ENCODE assay signal across 8 cellular contexts in the genomic region with DNA sequence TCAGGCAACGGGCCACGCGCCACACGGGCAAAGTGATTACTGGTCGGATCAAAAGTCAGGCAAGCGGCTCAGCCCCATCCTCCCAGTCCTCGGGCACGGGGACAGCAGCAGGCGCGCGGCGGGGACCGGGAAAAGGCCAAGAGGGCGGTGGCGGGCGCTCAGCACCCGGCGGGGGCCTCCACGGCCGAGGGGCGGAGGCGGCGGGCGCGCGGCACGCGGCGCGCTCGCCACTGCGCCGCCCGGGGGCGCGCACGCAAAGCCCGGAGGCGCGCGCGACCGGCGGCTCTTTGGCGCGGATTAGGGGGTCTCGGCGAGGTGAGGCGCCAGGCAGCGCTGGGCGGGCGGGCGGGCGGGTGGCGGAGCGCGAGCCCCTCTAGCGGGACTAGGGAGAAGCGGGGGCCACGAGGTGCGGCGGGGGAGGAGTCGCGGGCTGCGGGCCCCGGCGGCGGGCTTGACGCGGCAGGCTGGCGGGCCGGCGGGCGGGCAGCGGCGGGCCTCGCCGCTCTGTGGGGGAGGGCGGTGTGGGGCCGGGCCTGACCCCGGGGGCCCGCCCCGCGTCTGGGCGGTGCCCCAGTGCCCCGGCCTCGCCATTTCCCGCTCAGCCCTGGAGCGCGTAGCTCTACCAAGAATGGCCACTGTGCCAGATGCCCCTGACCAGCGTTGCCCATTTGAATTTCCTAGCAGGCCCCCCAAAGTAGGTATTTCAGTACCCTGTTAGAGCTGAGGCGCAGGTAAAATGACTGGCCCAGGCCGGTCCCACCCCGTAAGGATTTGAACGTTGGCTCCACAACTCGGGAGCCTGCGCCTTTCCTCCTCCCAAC. TPM values are rescaled to one million over a fixed set of nuclear protein-coding genes. Genes with fewer than 3 reads are reported as not detected.
DNase-seq lines count a peak whose midpoint lies in the region; ATAC-seq lines count a peak whose summit lies in the region.

A gene (minus strand): TSS at position 202 of the 821 bp plus-strand sequence. CDS start 537 bp downstream, outside the sequence.
A gene with protein sequence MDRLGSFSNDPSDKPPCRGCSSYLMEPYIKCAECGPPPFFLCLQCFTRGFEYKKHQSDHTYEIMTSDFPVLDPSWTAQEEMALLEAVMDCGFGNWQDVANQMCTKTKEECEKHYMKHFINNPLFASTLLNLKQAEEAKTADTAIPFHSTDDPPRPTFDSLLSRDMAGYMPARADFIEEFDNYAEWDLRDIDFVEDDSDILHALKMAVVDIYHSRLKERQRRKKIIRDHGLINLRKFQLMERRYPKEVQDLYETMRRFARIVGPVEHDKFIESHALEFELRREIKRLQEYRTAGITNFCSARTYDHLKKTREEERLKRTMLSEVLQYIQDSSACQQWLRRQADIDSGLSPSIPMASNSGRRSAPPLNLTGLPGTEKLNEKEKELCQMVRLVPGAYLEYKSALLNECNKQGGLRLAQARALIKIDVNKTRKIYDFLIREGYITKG (plus strand): TSS at position 252 of the 821 bp plus-strand sequence. CDS start 4,480 bp downstream, outside the sequence.

- H3K27ac Mint-ChIP-seq in activated CD8-positive, alpha-beta T cell treated with anti-CD3 and anti-CD28 coated beads, Interleukin-2, amount 10 ng/mL, durations not matched to agents 7 days and 5 days: peak within 1 kb of the TSS; percentile 97

- no peaks in the 10 kb centered on the region for H3K9me3 ChIP-seq in BLaER1 treated with 17β-estradiol and CSF1 and Interleukin-3, amounts not matched to agents 10 nM and 100 nM (replicated peaks in 1 of 11)

- H3K9ac ChIP-seq in BLaER1 treated with 17β-estradiol and CSF1 and Interleukin-3, amounts not matched to agents 10 nM and 100 nM: peak within 1 kb of the TSS; percentile 84 to 97 (median 92)

- peaks cover 46% of the 10 kb centered on the region for H3K36me3 Mint-ChIP-seq in activated CD8-positive, alpha-beta T cell treated with anti-CD3 and anti-CD28 coated beads, Interleukin-2, amount 10 ng/mL, durations not matched to agents 7 days and 5 days (ENCODE audit: low read depth)

- H3K4me1 Mint-ChIP-seq in activated CD8-positive, alpha-beta T cell treated with anti-CD3 and anti-CD28 coated beads, Interleukin-2, amount 10 ng/mL, durations not matched to agents 7 days and 5 days (ENCODE audit: low read depth): peaks cover 56% of the 10 kb centered on the region

- POLR2A ChIA-PET in activated CD8-positive, alpha-beta T cell treated with anti-CD3 and anti-CD28 coated beads, Interleukin-2, amount 10 ng/mL, durations not matched to agents 7 days and 5 days (lab: Charles Lee): interaction anchor here (0.5 to 1.5 kb wide), 14 partner anchors 12 to 1853 kb away, joined by 3 to 9 read pairs (median 3); a partner anchor contains a TSS

- H3K4me3 Mint-ChIP-seq in activated CD8-positive, alpha-beta T cell treated with anti-CD3 and anti-CD28 coated beads, Interleukin-2, amount 10 ng/mL, durations not matched to agents 7 days and 5 days: peak within 1 kb of the TSS; percentile 99

- CTCF ChIA-PET in activated CD8-positive, alpha-beta T cell treated with anti-CD3 and anti-CD28 coated beads, Interleukin-2, amount 10 ng/mL, durations not matched to agents 7 days and 5 days (lab: Charles Lee): interaction anchor here (1.1 to 4.0 kb wide), 3 partner anchors 9 to 34 kb away, joined by 6 to 22 read pairs (median 9); no protein-coding TSS in a partner anchor

- peak within 1 kb of the TSS; percentile 81 to 95 (median 90) for H3K27ac ChIP-seq in BLaER1 treated with 17β-estradiol and CSF1 and Interleukin-3, amounts not matched to agents 10 nM and 100 nM

- peaks cover 24 to 45% (median 35%) of the 10 kb centered on the region in 10 experiments for H3K4me1 ChIP-seq in BLaER1 treated with 17β-estradiol and CSF1 and Interleukin-3, amounts not matched to agents 10 nM and 100 nM

- H3K27me3 Mint-ChIP-seq in activated CD8-positive, alpha-beta T cell treated with anti-CD3 and anti-CD28 coated beads, Interleukin-2, amount 10 ng/mL, durations not matched to agents 7 days and 5 days (ENCODE audit: low read depth): no peaks in the 10 kb centered on the region

- ATAC-seq in GM19328 (IDR thresholded peaks at IDR 0.05; ENCODE audit: unreplicated experiment) (peak; percentile 73), HG03460 (IDR thresholded peaks at IDR 0.05; ENCODE audit: unreplicated experiment) (peak; percentile 77)
- peak; percentile 98 for ATAC-seq in activated CD8-positive, alpha-beta T cell treated with anti-CD3 and anti-CD28 coated beads, Interleukin-2, amount 10 ng/mL, durations not matched to agents 7 days and 5 days

- H3K4me3 ChIP-seq in BLaER1 treated with 17β-estradiol and CSF1 and Interleukin-3, amounts not matched to agents 10 nM and 100 nM: peak within 1 kb of the TSS; percentile 71 to 94 (median 83)

- DNase-seq in NCI-H82 (lab: John Stamatoyannopoulos, UW): peak; percentile 96
- peak; percentile 83 for DNase-seq in activated CD8-positive, alpha-beta T cell treated with anti-CD3 and anti-CD28 coated beads, Interleukin-2, amount 10 ng/mL, durations not matched to agents 7 days and 5 days
- DNase-seq in effector CD8-positive, alpha-beta T cell (lab: John Stamatoyannopoulos, UW): peak; percentile 65
- DNase-seq in medulla oblongata (ENCODE audit: extremely low spot score): peak; percentile 74
- DNase-seq in stimulated activated CD4-positive, alpha-beta T cell treated with anti-CD3 and anti-CD28 coated beads, TNF-alpha, amount 100 ng/mL, for 48 hours (ENCODE audit: low read depth in 3 of 3): peak; percentile 52 to 76 (median 66)

- no peaks in the 10 kb centered on the region for H3K27me3 ChIP-seq in BLaER1 treated with 17β-estradiol and CSF1 and Interleukin-3, amounts not matched to agents 10 nM and 100 nM

- H3K9me3 Mint-ChIP-seq in activated CD8-positive, alpha-beta T cell treated with anti-CD3 and anti-CD28 coated beads, Interleukin-2, amount 10 ng/mL, durations not matched to agents 7 days and 5 days (ENCODE audit: insufficient read depth): no peaks in the 10 kb centered on the region

- H3K4me2 ChIP-seq in BLaER1 treated with 17β-estradiol and CSF1 and Interleukin-3, amounts not matched to agents 10 nM and 100 nM: peak within 1 kb of the TSS; percentile 79 to 99 (median 90)

- H3K36me3 ChIP-seq in BLaER1 treated with 17β-estradiol and CSF1 and Interleukin-3, amounts not matched to agents 10 nM and 100 nM: peaks cover 13 to 43% (median 22%) of the 10 kb centered on the region in 11 experiments

- H4K20me1 ChIP-seq in BLaER1 treated with 17β-estradiol and CSF1 and Interleukin-3, amounts not matched to agents 10 nM and 100 nM: no peaks in the 10 kb centered on the region

RNA-seq across cellular contexts. Expression of the first gene that starts in this region (rescaled TPM):
- 10 to 100 TPM; 58.9 to 64.0 TPM for total RNA-seq in activated CD8-positive, alpha-beta T cell treated with anti-CD3 and anti-CD28 coated beads, Interleukin-2, amount 10 ng/mL, durations not matched to agents 7 days and 5 days

RNA-seq across cellular contexts. Expression of the second gene that starts in this region (rescaled TPM):
- total RNA-seq in activated CD8-positive, alpha-beta T cell treated with anti-CD3 and anti-CD28 coated beads, Interleukin-2, amount 10 ng/mL, durations not matched to agents 7 days and 5 days: 10 to 100 TPM; 35.3 to 40.6 TPM

Comparison
In these comparisons a context has a peak if more than half of its experiments do, and no peak if none do; other contexts are left out.
1. Peak in every context shown above with its lines: DNase-seq, ATAC-seq, H3K4me3 ChIP-seq and H3K27ac ChIP-seq.